In genomic region chr2:212628586-212628985, GRCh38 we compare ENCODE assay signal across 35 cellular contexts.
"Had no signal": no experiment of that assay in that cellular context is flagged by ENCODE, and none has a peak within 500 bp of the region (broad histone marks: within the 10 kb centered on the region; RNA-seq: fewer than 3 reads in every experiment).

No MANE protein-coding gene starts in this region.

- H3K9ac ChIP-seq: KMS-11 had no signal

- H3K27me3 ChIP-seq: MG63 had no signal

- H3K27ac ChIP-seq: KMS-11 had no signal

- H3K4me3 ChIP-seq: MG63 had no signal

- H3K9me3 ChIP-seq: MG63 had no signal

- H3K4me2 ChIP-seq: KMS-11 had no signal

- DNase-seq: Karpas-422, Kasumi-1, KG1, MG63, MM.1S, MV-4-11, NCI-H1048, NCI-H1092, NCI-H1092 treated with DMSO at 0.1 percent for 48 hours, NCI-H1105, NCI-H1105 treated with DMSO at 0.1 percent for 48 hours, NCI-H1417, NCI-H1417 treated with DMSO at 0.1 percent for 48 hours, NCI-H1436, NCI-H1436 treated with DMSO at 0.1 percent for 48 hours, NCI-H146, NCI-H1694, NCI-H1694 treated with DMSO at 0.1 percent for 48 hours, NCI-H187, NCI-H187 treated with DMSO at 0.1 percent for 48 hours, NCI-H1930, NCI-H2029, NCI-H2029 treated with DMSO at 0.1 percent for 48 hours, NCI-H2081, NCI-H2081 treated with DMSO at 0.1 percent for 48 hours, NCI-H2107, NCI-H2171, NCI-H2171 treated with DMSO at 0.1 percent for 48 hours, NCI-H2227 treated with DMSO at 0.1 percent for 48 hours, NCI-H226, NCI-H345, NCI-H446, NCI-H446 treated with DMSO at 0.1 percent for 48 hours, NCI-H510A had no signal

- H3K36me3 ChIP-seq: MG63 had no signal
